Comparison of ENCODE assay signal across 10 cellular contexts in genomic region chr12:89348894-89349669, GRCh38. TPM values are rescaled to one million over a fixed set of nuclear protein-coding genes. Genes with fewer than 3 reads are reported as not detected.
DNase-seq lines count a peak whose midpoint lies in the region; ATAC-seq and TF ChIP-seq lines count a peak whose summit lies in the region.
"Had no signal": no experiment of that assay in that cellular context is flagged by ENCODE, and none has a peak within 500 bp of the region (broad histone marks: within the 10 kb centered on the region; RNA-seq: fewer than 3 reads in every experiment).

No MANE protein-coding gene starts in this region.

- H4K20me1 ChIP-seq in PC-9 (ENCODE audit: insufficient read depth), result peaks cover 37% of the 10 kb centered on the region

- H3K27ac ChIP-seq in PC-9 (peak overlapping the region; percentile 86), duodenal mucosa (ENCODE audit: low read depth, low read length) (peak overlapping the region; percentile 16)

- H3K27me3 ChIP-seq in PC-9 (ENCODE audit: insufficient read depth, low read depth) (no peaks in the 10 kb centered on the region), duodenal mucosa (ENCODE audit: control insufficient read depth in 1 of 2, insufficient read depth in 2 of 2, low read length in 2 of 2) (no peaks in the 10 kb centered on the region)

- H3K27ac Mint-ChIP-seq in nephron, result peak overlapping the region in 2 of 3 experiments; percentile 39 to 52

- H3K4me1 Mint-ChIP-seq in nephron, result peaks cover 68% of the 10 kb centered on the region

- H3K4me3 ChIP-seq in PC-9 (peak overlapping the region; percentile 77), duodenal mucosa (ENCODE audit: low read depth in 1 of 2, low read length in 2 of 2) (peak overlapping the region; percentile 94 to 96)
- H3K4me3 ChIP-seq: GM12878 had no signal

- peak overlapping the region in 1 of 2 donors; percentile 80 for H3K9ac ChIP-seq in duodenal mucosa (ENCODE audit: low read depth in 1 of 2, low read length in 2 of 2)

- DNase-seq in CD1c-positive myeloid dendritic cell (ENCODE audit: extremely low spot score) (peak; percentile 13), PC-9 (no peak), HUDEP-2 (lab: John Stamatoyannopoulos, UW; ENCODE audit: unreplicated experiment in 76 of 76) (no peak), NCI-H2107 (lab: John Stamatoyannopoulos, UW) (no peak)
- DNase-seq: small intestine had no signal

- no peaks in the 10 kb centered on the region for H3K9me2 ChIP-seq in PC-9 (ENCODE audit: insufficient read depth)

- BruUV-seq in PC-9 (replicated peaks; lab: Mats Ljungman, UMichigan), result no TSS peak

- peaks cover 38% of the 10 kb centered on the region for H3K4me1 ChIP-seq in PC-9 (replicated peaks; ENCODE audit: insufficient read depth)
- peaks cover 48 to 49% of the 10 kb centered on the region in 2 donors for H3K4me1 ChIP-seq in duodenal mucosa (ENCODE audit: control insufficient read depth in 1 of 2, insufficient read depth in 2 of 2, low read length in 2 of 2)

- CTCF ChIA-PET in PC-9 (lab: Charles Lee), result no interaction called here

- no peak overlapping the region for H2AFZ ChIP-seq in PC-9

- H3F3A ChIP-seq in PC-9 (ENCODE audit: insufficient read depth, low read depth), result peaks cover 54% of the 10 kb centered on the region

- POLR2A ChIA-PET in PC-9 (lab: Charles Lee; ENCODE audit: unreplicated experiment), result interaction anchor here (0.6 to 0.7 kb wide), 2 partner anchors 102 to 124 kb away, joined by 3 read pairs; no protein-coding TSS in a partner anchor

- H3K4me3 Mint-ChIP-seq in nephron, result peak overlapping the region; percentile 90 to 97 (median 91)

- H3K9me3 ChIP-seq in PC-9 (ENCODE audit: insufficient read depth, low read depth) (no peaks in the 10 kb centered on the region), duodenal mucosa (ENCODE audit: control insufficient read depth in 1 of 2, low read length in 2 of 2) (no peaks in the 10 kb centered on the region)

- peaks cover 61% of the 10 kb centered on the region for H3K79me2 ChIP-seq in PC-9 (ENCODE audit: low read depth)

- intact Hi-C loops in PC-9 (cut with micrococcal nuclease; ENCODE audit: unreplicated experiment), result no loop called here

- peaks cover 66% of the 10 kb centered on the region for H3K27me3 Mint-ChIP-seq in nephron (ENCODE audit: low read depth)

- no peak for ATAC-seq in HG03457 (IDR thresholded peaks at IDR 0.05; ENCODE audit: unreplicated experiment)
- ATAC-seq in esophagus mucosa, result no peak
- ATAC-seq: GM12878 had no signal

- H3K36me3 ChIP-seq in PC-9 (ENCODE audit: low read depth), result peaks cover 37% of the 10 kb centered on the region
- peaks cover 10 to 12% of the 10 kb centered on the region in 2 donors for H3K36me3 ChIP-seq in duodenal mucosa (ENCODE audit: control insufficient read depth in 1 of 2, insufficient read depth in 2 of 2, low read length in 2 of 2)

- no peak for TF ChIP-seq CTCF in PC-9 (conservative IDR thresholded peaks at IDR 0.05)
- TF ChIP-seq CTCF in nephron (IDR thresholded peaks at IDR 0.05; ENCODE audit: unreplicated experiment in 3 of 3), result no peak

- peaks cover 6% of the 10 kb centered on the region for H3K36me3 Mint-ChIP-seq in nephron (ENCODE audit: low read depth)

- no peaks in the 10 kb centered on the region for H3K9me3 Mint-ChIP-seq in nephron

- peak overlapping the region; percentile 76 for H3K4me2 ChIP-seq in PC-9

RNA-seq across cellular contexts. Expression of gene DUSP6, which starts 3.2 kb away (rescaled TPM):
- total RNA-seq in PC-9 (2021) (14.1 and 18.3 TPM in 2 replicates), esophagus mucosa (15.0 TPM)
